32 cellular contexts compared by ENCODE assay signal in genomic region chr11:16448123-16448717, GRCh38.
"Had no signal": no experiment of that assay in that cellular context is flagged by ENCODE, and none has a peak within 500 bp of the region (broad histone marks: within the 10 kb centered on the region; RNA-seq: fewer than 3 reads in every experiment).

No MANE protein-coding gene starts in this region.

- H3K4me3 ChIP-seq: adrenal gland, body of pancreas, esophagus muscularis mucosa, gastrocnemius medialis, heart left ventricle had no signal

- DNase-seq: activated B cell treated with CpG ODN at 0.5 μM for 24 hours; activated CD4-positive, alpha-beta T cell treated with anti-CD3 and anti-CD28 coated beads for 48 hours; activated CD4-positive, alpha-beta T cell treated with anti-CD3 and anti-CD28 coated beads, Interleukin-2, amount 50 U/mL, for 1 hour; activated CD4-positive, alpha-beta T cell treated with anti-CD3 and anti-CD28 coated beads, Interleukin-2, amount 50 U/mL, for 48 hours; activated CD4-positive, CD25-positive, alpha-beta regulatory T cell treated with anti-CD3 and anti-CD28 coated beads, Interleukin-2, amount 50 U/mL, for 72 hours; activated CD8-positive, alpha-beta memory T cell treated with anti-CD3 and anti-CD28 coated beads for 24 hours; activated CD8-positive, alpha-beta T cell treated with anti-CD3 and anti-CD28 coated beads for 36 hours; activated effector memory CD4-positive, alpha-beta T cell treated with anti-CD3 and anti-CD28 coated beads, Interleukin-2, amount 50 U/mL, for 16 hours; activated naive CD4-positive, alpha-beta T cell treated with anti-CD3 and anti-CD28 coated beads for 36 hours; activated naive CD8-positive, alpha-beta T cell treated with anti-CD3 and anti-CD28 coated beads for 36 hours; activated naive CD8-positive, alpha-beta T cell treated with anti-CD3 and anti-CD28 coated beads, Interleukin-2, amount 50 U/mL, for 24 hours; activated T-cell treated with anti-CD3 and anti-CD28 coated beads, Interleukin-2, amount 50 U/mL, for 1 hour; activated T-cell treated with anti-CD3 and anti-CD28 coated beads, Interleukin-2, amount 50 U/mL, for 48 hours; adrenal gland; amygdala; aorta; body of pancreas; caudate nucleus; cortex of kidney; dermis blood vessel endothelial cell; effector CD4-positive, alpha-beta T cell; effector memory CD8-positive, alpha-beta T cell; erythroblast; gastrocnemius medialis; glutamatergic neuron; heart left ventricle; T-helper 17 cell; T1000; WERI-Rb-1 had no signal

- H3K4me1 ChIP-seq: adrenal gland, body of pancreas, esophagus muscularis mucosa, gastrocnemius medialis had no signal

- H3K27me3 ChIP-seq: adrenal gland, body of pancreas, esophagus muscularis mucosa, foreskin keratinocyte, gastrocnemius medialis, heart left ventricle had no signal

- H3K27ac ChIP-seq: adrenal gland, body of pancreas, esophagus muscularis mucosa, foreskin keratinocyte, gastrocnemius medialis, heart left ventricle, WERI-Rb-1 had no signal

- H3K36me3 ChIP-seq: adrenal gland, esophagus muscularis mucosa, gastrocnemius medialis, heart left ventricle, WERI-Rb-1 had no signal

- FAIRE-seq: colon had no signal

- H3K9me3 ChIP-seq: adrenal gland, body of pancreas, esophagus muscularis mucosa, gastrocnemius medialis, heart left ventricle had no signal

- ATAC-seq: activated CD8-positive, alpha-beta T cell treated with anti-CD3 and anti-CD28 coated beads for 36 hours; activated naive CD8-positive, alpha-beta T cell treated with anti-CD3 and anti-CD28 coated beads, Interleukin-2, amount 50 U/mL, for 24 hours; body of pancreas; effector memory CD8-positive, alpha-beta T cell; gastrocnemius medialis; heart left ventricle; T-helper 17 cell had no signal
